In genomic region chr5:174840435-174840834, GRCh38 we compare ENCODE assay signal across 16 cellular contexts.
"Had no signal": no experiment of that assay in that cellular context is flagged by ENCODE, and none has a peak within 500 bp of the region (broad histone marks: within the 10 kb centered on the region; RNA-seq: fewer than 3 reads in every experiment).

No MANE protein-coding gene starts in this region.

- H3K9me3 ChIP-seq: left ventricle myocardium inferior, ovary, vagina had no signal

- DNase-seq: islet precursor cell; left ventricle myocardium inferior; mesendoderm; naive thymus-derived CD4-positive, alpha-beta T cell; ovary; retina; right cardiac atrium; small intestine; spleen; stimulated activated CD4-positive, alpha-beta T cell treated with anti-CD3 and anti-CD28 coated beads, Interleukin-4, amount 100 ng/mL, for 24 hours; stimulated activated naive CD4-positive, alpha-beta T cell; substantia nigra had no signal

- H3K4me2 ChIP-seq: hepatocyte had no signal

- FAIRE-seq: small intestine had no signal

- H3K27ac ChIP-seq: hepatocyte, left ventricle myocardium inferior, ovary, spleen, tibial nerve, vagina had no signal

- H2AFZ ChIP-seq: hepatocyte had no signal

- H3K4me3 ChIP-seq: hepatocyte, left ventricle myocardium inferior, lung, ovary, spleen, tibial nerve, vagina had no signal

- H3K4me1 ChIP-seq: vagina had no signal

- H3K27me3 ChIP-seq: hepatocyte, ovary, tibial nerve, vagina had no signal

- H3K36me3 ChIP-seq: left ventricle myocardium inferior, ovary, spleen, tibial nerve, vagina had no signal

- H3K79me2 ChIP-seq: hepatocyte had no signal
